ENCODE assay signal across 25 cellular contexts in the genomic region with DNA sequence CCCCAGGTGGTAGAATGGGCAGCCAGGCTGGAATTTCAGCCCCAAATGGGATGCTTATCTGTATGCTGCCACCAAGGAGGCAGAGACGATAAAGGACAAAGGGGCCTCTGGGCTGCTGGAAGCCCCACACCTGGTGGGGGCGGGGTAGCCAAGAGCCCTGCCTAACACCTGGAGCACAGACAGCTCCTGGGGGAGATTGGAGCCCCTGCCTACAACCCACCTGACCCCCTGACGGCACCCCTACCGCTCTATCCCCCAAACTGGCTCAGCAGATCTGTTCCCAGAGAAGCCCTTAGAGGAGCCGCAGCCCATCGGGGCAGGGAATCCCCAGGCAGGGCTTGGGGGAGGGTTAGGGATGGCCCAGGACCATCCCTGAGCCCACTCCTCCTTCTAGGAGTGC. TPM values are rescaled to one million over a fixed set of nuclear protein-coding genes. Genes with fewer than 3 reads are reported as not detected.
A peak's percentile ranks its signal among the peaks of the same experiment; 100 is the strongest.
DNase-seq lines count a peak whose midpoint lies in the region; ATAC-seq and TF ChIP-seq lines count a peak whose summit lies in the region.
"Had no signal": no experiment of that assay in that cellular context is flagged by ENCODE, and none has a peak within 500 bp of the region (broad histone marks: within the 10 kb centered on the region; RNA-seq: fewer than 3 reads in every experiment).

No MANE protein-coding gene starts in this region.

- TF ChIP-seq CTCF in RWPE2 (IDR thresholded peaks at IDR 0.05; ENCODE audit: poor library complexity, severe bottlenecking) (no peak), Caco-2 (IDR thresholded peaks at IDR 0.05; ENCODE audit: insufficient read depth in 1 of 2, low read depth in 1 of 2, low read length in 1 of 2, severe bottlenecking in 1 of 2, unreplicated experiment in 1 of 2) (no peak), uterus (IDR thresholded peaks at IDR 0.05) (no peak)

- H3K27ac ChIP-seq in RWPE2 (ENCODE audit: poor library complexity, severe bottlenecking) (peak overlapping the region; percentile 73), iPS-20b (ENCODE audit: low read length) (peak overlapping the region; percentile 55), uterus (no peak overlapping the region)
- H3K27ac ChIP-seq: cardiac muscle cell, left lung had no signal

- POLR2A ChIA-PET in Caco-2 (lab: Charles Lee) = interaction anchor here (1.2 kb wide), 1 partner anchor 17 kb away, joined by 3 read pairs; no protein-coding TSS in a partner anchor

- no peak overlapping the region for H3K4me3 Mint-ChIP-seq in stimulated activated effector memory CD8-positive, alpha-beta T cell treated with anti-CD3 and anti-CD28 coated beads, Interleukin-12 subunit alpha, Interleukin-12 subunit beta, amount 100 ng/mL, for 72 hours
- no peak overlapping the region for H3K4me3 Mint-ChIP-seq in Caco-2 (ENCODE audit: unreplicated experiment)
- H3K4me3 Mint-ChIP-seq: activated CD4-positive, alpha-beta memory T cell treated with anti-CD3 and anti-CD28 coated beads for 36 hours; dendritic cell treated with granulocyte-macrophage colony-stimulating factor and Interleukin-4, amounts not matched to agents 40 ng/mL and 50 ng/mL, for 4 days; natural killer cell had no signal

- no peaks in the 10 kb centered on the region for H3K36me3 Mint-ChIP-seq in stimulated activated effector memory CD8-positive, alpha-beta T cell treated with anti-CD3 and anti-CD28 coated beads, Interleukin-12 subunit alpha, Interleukin-12 subunit beta, amount 100 ng/mL, for 72 hours
- no peaks in the 10 kb centered on the region for H3K36me3 Mint-ChIP-seq in Caco-2 (ENCODE audit: insufficient read depth, unreplicated experiment)
- H3K36me3 Mint-ChIP-seq: activated CD4-positive, alpha-beta memory T cell treated with anti-CD3 and anti-CD28 coated beads for 36 hours; natural killer cell had no signal

- peaks cover 10% of the 10 kb centered on the region for H3K4me1 Mint-ChIP-seq in stimulated activated effector memory CD8-positive, alpha-beta T cell treated with anti-CD3 and anti-CD28 coated beads, Interleukin-12 subunit alpha, Interleukin-12 subunit beta, amount 100 ng/mL, for 72 hours
- no peaks in the 10 kb centered on the region for H3K4me1 Mint-ChIP-seq in Caco-2 (ENCODE audit: low read depth, unreplicated experiment)

- no peaks in the 10 kb centered on the region for H3K36me3 ChIP-seq in RWPE2 (ENCODE audit: low read depth)
- no peaks in the 10 kb centered on the region for H3K36me3 ChIP-seq in iPS-20b (ENCODE audit: insufficient read depth, low read depth, low read length)
- H3K36me3 ChIP-seq in Caco-2 (ENCODE audit: control insufficient read depth, insufficient read depth, low read length) = no peaks in the 10 kb centered on the region
- H3K36me3 ChIP-seq in uterus = no peaks in the 10 kb centered on the region
- H3K36me3 ChIP-seq: cardiac muscle cell, left lung had no signal

- intact Hi-C loops in Caco-2 (cut with micrococcal nuclease; ENCODE audit: unreplicated experiment) (no loop called here), uterus (cut with DNase I; ENCODE audit: low total_unique reads) (no loop called here)

- H3K4me3 ChIP-seq in RWPE2 (ENCODE audit: severe bottlenecking) = no peak overlapping the region
- peak overlapping the region; percentile 40; the same call in 1 of the 2 replicates for H3K4me3 ChIP-seq in iPS-20b (ENCODE audit: low read length)
- no peak overlapping the region for H3K4me3 ChIP-seq in Caco-2 (ENCODE audit: low read depth, low read length)
- H3K4me3 ChIP-seq in uterus = no peak overlapping the region
- H3K4me3 ChIP-seq: cardiac muscle cell, left lung had no signal

- peak overlapping the region; percentile 62; the same call in 1 of the 2 replicates for H3K9ac ChIP-seq in iPS-20b (ENCODE audit: low read depth, low read length)

- ATAC-seq in RWPE2 (ENCODE audit: low read depth) = no peak
- no peak for ATAC-seq in stimulated activated effector memory CD8-positive, alpha-beta T cell treated with anti-CD3 and anti-CD28 coated beads, Interleukin-12 subunit alpha, Interleukin-12 subunit beta, amount 100 ng/mL, for 72 hours
- ATAC-seq in HG03520 (IDR thresholded peaks at IDR 0.05; ENCODE audit: unreplicated experiment) = no peak
- ATAC-seq: natural killer cell had no signal

- CTCF ChIA-PET in Caco-2 (lab: Charles Lee) = no interaction called here

- H3K4me1 ChIP-seq in RWPE2 (ENCODE audit: insufficient read depth, poor library complexity, severe bottlenecking) (peaks cover 23% of the 10 kb centered on the region), iPS-20b (ENCODE audit: insufficient read depth, low read length) (peaks cover 23% of the 10 kb centered on the region; the same call in 1 of the 2 replicates), Caco-2 (no peaks in the 10 kb centered on the region), uterus (no peaks in the 10 kb centered on the region)

- DNase-seq in NCI-H82 (lab: John Stamatoyannopoulos, UW) = peak; percentile 63
- DNase-seq in NCI-H82 treated with DMSO at 0.1 percent for 48 hours (lab: John Stamatoyannopoulos, UW; ENCODE audit: unreplicated experiment) = no peak
- no peak for DNase-seq in RWPE2 (ENCODE audit: low spot score)
- DNase-seq in stimulated activated effector memory CD8-positive, alpha-beta T cell treated with anti-CD3 and anti-CD28 coated beads, Interleukin-12 subunit alpha, Interleukin-12 subunit beta, amount 100 ng/mL, for 72 hours (ENCODE audit: low spot score in 2 of 2) = no peak
- DNase-seq in Caco-2 = no peak
- DNase-seq in uterus = no peak
- DNase-seq: activated CD4-positive, alpha-beta memory T cell treated with anti-CD3 and anti-CD28 coated beads for 36 hours; activated gamma-delta T cell treated with Interleukin-2 at 50 U/mL for 16 hours; C1 segment of cervical spinal cord; glutamatergic neuron; GOT3; Karpas-422; left lung; midbrain; natural killer cell; NCI-H1930; RPMI8226; T1000 had no signal

- BruUV-seq in Caco-2 (replicated peaks; lab: Mats Ljungman, UMichigan) = no TSS peak

- H3K9me3 Mint-ChIP-seq in stimulated activated effector memory CD8-positive, alpha-beta T cell treated with anti-CD3 and anti-CD28 coated beads, Interleukin-12 subunit alpha, Interleukin-12 subunit beta, amount 100 ng/mL, for 72 hours = no peaks in the 10 kb centered on the region
- H3K9me3 Mint-ChIP-seq in Caco-2 (ENCODE audit: unreplicated experiment) = no peaks in the 10 kb centered on the region
- H3K9me3 Mint-ChIP-seq: activated CD4-positive, alpha-beta memory T cell treated with anti-CD3 and anti-CD28 coated beads for 36 hours; dendritic cell treated with granulocyte-macrophage colony-stimulating factor and Interleukin-4, amounts not matched to agents 40 ng/mL and 50 ng/mL, for 4 days; natural killer cell had no signal

- no peak for TF ChIP-seq POLR2A in uterus (IDR thresholded peaks at IDR 0.05)

- H3K27me3 ChIP-seq in RWPE2 (ENCODE audit: insufficient read depth, poor library complexity, severe bottlenecking) = no peaks in the 10 kb centered on the region
- no peaks in the 10 kb centered on the region for H3K27me3 ChIP-seq in iPS-20b (ENCODE audit: insufficient read depth, low read length)
- no peaks in the 10 kb centered on the region for H3K27me3 ChIP-seq in Caco-2 (replicated peaks; ENCODE audit: control insufficient read depth, insufficient read depth, low read length)
- no peaks in the 10 kb centered on the region for H3K27me3 ChIP-seq in uterus
- H3K27me3 ChIP-seq: cardiac muscle cell, left lung had no signal

- H3K9me3 ChIP-seq in RWPE2 (ENCODE audit: severe bottlenecking) = no peaks in the 10 kb centered on the region
- no peaks in the 10 kb centered on the region for H3K9me3 ChIP-seq in iPS-20b (ENCODE audit: insufficient read depth, low read depth, low read length)
- H3K9me3 ChIP-seq in Caco-2 = no peaks in the 10 kb centered on the region
- no peaks in the 10 kb centered on the region for H3K9me3 ChIP-seq in uterus
- H3K9me3 ChIP-seq: left lung had no signal

- H3K27me3 Mint-ChIP-seq in Caco-2 (ENCODE audit: insufficient read depth, unreplicated experiment) = no peaks in the 10 kb centered on the region
- H3K27me3 Mint-ChIP-seq: activated CD4-positive, alpha-beta memory T cell treated with anti-CD3 and anti-CD28 coated beads for 36 hours had no signal

- H3K27ac Mint-ChIP-seq in stimulated activated effector memory CD8-positive, alpha-beta T cell treated with anti-CD3 and anti-CD28 coated beads, Interleukin-12 subunit alpha, Interleukin-12 subunit beta, amount 100 ng/mL, for 72 hours = peak overlapping the region; percentile 81
- no peak overlapping the region for H3K27ac Mint-ChIP-seq in Caco-2 (ENCODE audit: unreplicated experiment)
- H3K27ac Mint-ChIP-seq: activated CD4-positive, alpha-beta memory T cell treated with anti-CD3 and anti-CD28 coated beads for 36 hours; dendritic cell treated with granulocyte-macrophage colony-stimulating factor and Interleukin-4, amounts not matched to agents 40 ng/mL and 50 ng/mL, for 4 days had no signal

RNA-seq across cellular contexts. Expression of gene SEMA3F, which starts 15.8 kb away (rescaled TPM):
- total RNA-seq in Caco-2 (2022) (11.3 and 16.5 TPM in 2 replicates), uterus (10 to 100 TPM; 10.5 to 33.1 (median 12.9) TPM)

RNA-seq across cellular contexts. Expression of gene RBM5, which starts 50.6 kb away (rescaled TPM):
- total RNA-seq in Caco-2 (2022) (145 and 166 TPM in 2 replicates), uterus (100 to 1,000 TPM; 154 to 345 (median 197) TPM)

RNA-seq across cellular contexts. Expression of gene GNAT1, which starts 52.1 kb away (rescaled TPM):
- total RNA-seq in Caco-2 (2022) (0.50 TPM in 1 of 2 replicates, not detected in the other), uterus (not detected)
- total RNA-seq: activated CD4-positive, alpha-beta memory T cell treated with anti-CD3 and anti-CD28 coated beads for 36 hours; cardiac muscle cell; fibroblast of lung; left lung; natural killer cell; posterior vena cava; ureter had no signal

Comparison
In these comparisons a context has a peak if more than half of its experiments do, and no peak if none do; other contexts are left out.
1. H3K27ac ChIP-seq: peak in RWPE2 (single experiment) and iPS-20b (single experiment); none in uterus (0 of 2).